2 cellular contexts compared by ENCODE assay signal in the genomic region with DNA sequence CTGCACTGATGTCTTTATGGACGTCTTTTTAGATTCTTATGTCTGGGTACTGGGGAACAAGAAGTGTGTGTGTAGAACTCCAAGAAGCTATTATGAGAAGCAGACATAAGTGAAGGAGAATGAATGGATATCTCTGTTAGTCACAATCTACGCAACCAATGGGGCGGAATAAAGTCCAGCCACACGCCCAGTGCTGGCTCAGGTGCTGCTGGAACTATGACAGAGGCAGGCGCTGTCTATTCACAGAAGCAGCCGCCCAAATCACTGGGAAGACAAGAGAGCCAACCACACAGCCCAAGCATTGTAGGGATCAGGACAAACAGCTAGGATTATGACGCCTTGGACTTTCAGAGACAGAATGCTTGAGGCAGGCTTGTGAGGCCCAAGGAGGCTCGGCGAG.
TF ChIP-seq lines count a peak whose summit lies in the region.

No MANE protein-coding gene starts in this region.

TF ChIP-seq in H1, 55 proteins besides CTCF, POLR2A, EP300 and RAD21:
- TF ChIP-seq RFX5 (IDR thresholded peaks at IDR 0.05; ENCODE audit: borderline replicate concordance, low read depth, low read length) (no peak), SP1 (IDR thresholded peaks at IDR 0.05; ENCODE audit: low read depth, low read length) (no peak)

TF ChIP-seq in SK-N-SH treated with all-trans-retinoic acid at 6 μM for 48 hours, 23 proteins besides CTCF, POLR2A, EP300 and RAD21:
- no peak for TF ChIP-seq RARB (CRISPR knock-in tag; IDR thresholded peaks at IDR 0.05)
